1 cellular context compared by ENCODE assay signal in the genomic region with DNA sequence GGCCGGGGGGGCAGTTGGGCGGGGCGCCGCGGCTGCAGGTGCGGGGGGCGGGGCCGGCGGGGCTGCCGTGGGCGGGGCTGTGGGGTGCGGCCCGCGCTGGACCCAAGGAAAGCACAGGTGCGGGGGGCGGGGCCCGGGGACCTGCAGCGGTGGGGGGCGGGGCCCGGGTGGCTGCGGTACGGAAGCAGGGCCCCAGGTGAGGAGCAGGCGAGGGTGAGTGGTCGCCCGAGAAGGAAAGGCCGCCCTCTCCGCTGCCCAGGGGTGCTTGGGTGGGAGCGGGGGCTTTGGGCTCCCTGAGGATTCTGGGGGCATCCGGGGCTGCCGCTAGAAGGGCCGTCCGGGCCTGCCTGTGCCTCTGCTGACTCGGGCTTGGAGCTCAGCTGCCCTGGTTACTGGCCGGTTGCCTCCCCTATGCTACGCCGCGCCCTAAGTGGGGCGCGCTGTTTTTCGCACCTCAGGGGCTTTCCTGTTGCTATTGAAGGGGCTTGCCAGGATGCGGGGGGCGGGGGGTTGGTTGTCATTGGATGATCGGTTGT.
TF ChIP-seq lines count a peak whose summit lies in the region.

No MANE protein-coding gene starts in this region.

TF ChIP-seq in GM23338, 12 proteins besides CTCF, POLR2A, EP300 and RAD21 (continued from another document):
- TF ChIP-seq, protein P1, sequence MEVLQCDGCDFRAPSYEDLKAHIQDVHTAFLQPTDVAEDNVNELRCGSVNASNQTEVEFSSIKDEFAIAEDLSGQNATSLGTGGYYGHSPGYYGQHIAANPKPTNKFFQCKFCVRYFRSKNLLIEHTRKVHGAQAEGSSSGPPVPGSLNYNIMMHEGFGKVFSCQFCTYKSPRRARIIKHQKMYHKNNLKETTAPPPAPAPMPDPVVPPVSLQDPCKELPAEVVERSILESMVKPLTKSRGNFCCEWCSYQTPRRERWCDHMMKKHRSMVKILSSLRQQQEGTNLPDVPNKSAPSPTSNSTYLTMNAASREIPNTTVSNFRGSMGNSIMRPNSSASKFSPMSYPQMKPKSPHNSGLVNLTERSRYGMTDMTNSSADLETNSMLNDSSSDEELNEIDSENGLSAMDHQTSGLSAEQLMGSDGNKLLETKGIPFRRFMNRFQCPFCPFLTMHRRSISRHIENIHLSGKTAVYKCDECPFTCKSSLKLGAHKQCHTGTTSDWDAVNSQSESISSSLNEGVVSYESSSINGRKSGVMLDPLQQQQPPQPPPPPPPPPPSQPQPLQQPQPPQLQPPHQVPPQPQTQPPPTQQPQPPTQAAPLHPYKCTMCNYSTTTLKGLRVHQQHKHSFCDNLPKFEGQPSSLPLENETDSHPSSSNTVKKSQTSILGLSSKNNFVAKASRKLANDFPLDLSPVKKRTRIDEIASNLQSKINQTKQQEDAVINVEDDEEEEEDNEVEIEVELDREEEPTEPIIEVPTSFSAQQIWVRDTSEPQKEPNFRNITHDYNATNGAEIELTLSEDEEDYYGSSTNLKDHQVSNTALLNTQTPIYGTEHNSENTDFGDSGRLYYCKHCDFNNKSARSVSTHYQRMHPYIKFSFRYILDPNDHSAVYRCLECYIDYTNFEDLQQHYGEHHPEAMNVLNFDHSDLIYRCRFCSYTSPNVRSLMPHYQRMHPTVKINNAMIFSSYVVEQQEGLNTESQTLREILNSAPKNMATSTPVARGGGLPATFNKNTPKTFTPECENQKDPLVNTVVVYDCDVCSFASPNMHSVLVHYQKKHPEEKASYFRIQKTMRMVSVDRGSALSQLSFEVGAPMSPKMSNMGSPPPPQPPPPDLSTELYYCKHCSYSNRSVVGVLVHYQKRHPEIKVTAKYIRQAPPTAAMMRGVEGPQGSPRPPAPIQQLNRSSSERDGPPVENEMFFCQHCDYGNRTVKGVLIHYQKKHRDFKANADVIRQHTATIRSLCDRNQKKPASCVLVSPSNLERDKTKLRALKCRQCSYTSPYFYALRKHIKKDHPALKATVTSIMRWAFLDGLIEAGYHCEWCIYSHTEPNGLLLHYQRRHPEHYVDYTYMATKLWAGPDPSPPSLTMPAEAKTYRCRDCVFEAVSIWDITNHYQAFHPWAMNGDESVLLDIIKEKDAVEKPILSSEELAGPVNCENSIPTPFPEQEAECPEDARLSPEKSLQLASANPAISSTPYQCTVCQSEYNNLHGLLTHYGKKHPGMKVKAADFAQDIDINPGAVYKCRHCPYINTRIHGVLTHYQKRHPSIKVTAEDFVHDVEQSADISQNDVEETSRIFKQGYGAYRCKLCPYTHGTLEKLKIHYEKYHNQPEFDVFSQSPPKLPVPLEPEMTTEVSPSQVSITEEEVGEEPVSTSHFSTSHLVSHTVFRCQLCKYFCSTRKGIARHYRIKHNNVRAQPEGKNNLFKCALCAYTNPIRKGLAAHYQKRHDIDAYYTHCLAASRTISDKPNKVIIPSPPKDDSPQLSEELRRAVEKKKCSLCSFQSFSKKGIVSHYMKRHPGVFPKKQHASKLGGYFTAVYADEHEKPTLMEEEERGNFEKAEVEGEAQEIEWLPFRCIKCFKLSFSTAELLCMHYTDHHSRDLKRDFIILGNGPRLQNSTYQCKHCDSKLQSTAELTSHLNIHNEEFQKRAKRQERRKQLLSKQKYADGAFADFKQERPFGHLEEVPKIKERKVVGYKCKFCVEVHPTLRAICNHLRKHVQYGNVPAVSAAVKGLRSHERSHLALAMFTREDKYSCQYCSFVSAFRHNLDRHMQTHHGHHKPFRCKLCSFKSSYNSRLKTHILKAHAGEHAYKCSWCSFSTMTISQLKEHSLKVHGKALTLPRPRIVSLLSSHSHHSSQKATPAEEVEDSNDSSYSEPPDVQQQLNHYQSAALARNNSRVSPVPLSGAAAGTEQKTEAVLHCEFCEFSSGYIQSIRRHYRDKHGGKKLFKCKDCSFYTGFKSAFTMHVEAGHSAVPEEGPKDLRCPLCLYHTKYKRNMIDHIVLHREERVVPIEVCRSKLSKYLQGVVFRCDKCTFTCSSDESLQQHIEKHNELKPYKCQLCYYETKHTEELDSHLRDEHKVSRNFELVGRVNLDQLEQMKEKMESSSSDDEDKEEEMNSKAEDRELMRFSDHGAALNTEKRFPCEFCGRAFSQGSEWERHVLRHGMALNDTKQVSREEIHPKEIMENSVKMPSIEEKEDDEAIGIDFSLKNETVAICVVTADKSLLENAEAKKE (CRISPR knock-in tag; IDR thresholded peaks at IDR 0.05) = no peak
- TF ChIP-seq NANOG (IDR thresholded peaks at IDR 0.05; ENCODE audit: borderline replicate concordance) (no peak), JUNB (IDR thresholded peaks at IDR 0.05; ENCODE audit: unreplicated experiment) (no peak), ZNF114 (CRISPR knock-in tag; IDR thresholded peaks at IDR 0.05) (no peak), CREB1 (CRISPR knock-in tag; IDR thresholded peaks at IDR 0.05; ENCODE audit: low read depth) (no peak), ZNF331 (CRISPR knock-in tag; IDR thresholded peaks at IDR 0.05; ENCODE audit: low read depth) (no peak)
TF ChIP-seq in GM23338: peak in this region for 0.
